ENCODE assay signal across 1 cellular context in the genomic region with DNA sequence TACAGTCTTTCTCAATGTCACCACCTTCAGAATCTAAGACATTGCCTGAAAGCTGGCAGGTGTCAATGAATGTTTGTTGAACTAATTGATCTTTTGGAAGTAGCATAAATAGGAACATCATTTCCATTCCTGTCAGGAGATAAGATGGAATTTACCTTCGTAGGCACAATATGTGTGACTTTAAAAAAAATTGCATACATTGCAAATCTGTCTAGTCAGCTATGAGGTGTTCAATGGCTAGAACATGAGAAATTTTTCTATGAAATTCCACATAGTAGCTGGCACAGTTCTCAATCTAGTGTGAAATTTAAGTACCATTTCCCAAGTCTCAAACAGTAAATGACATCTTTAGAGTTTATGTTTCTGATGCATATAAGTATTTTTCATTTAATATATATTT.
TF ChIP-seq lines count a peak whose summit lies in the region.

No MANE protein-coding gene starts in this region.

TF ChIP-seq in HepG2, 621 proteins besides CTCF, POLR2A, EP300 and RAD21 (continued from another document):
- TF ChIP-seq, protein P1, sequence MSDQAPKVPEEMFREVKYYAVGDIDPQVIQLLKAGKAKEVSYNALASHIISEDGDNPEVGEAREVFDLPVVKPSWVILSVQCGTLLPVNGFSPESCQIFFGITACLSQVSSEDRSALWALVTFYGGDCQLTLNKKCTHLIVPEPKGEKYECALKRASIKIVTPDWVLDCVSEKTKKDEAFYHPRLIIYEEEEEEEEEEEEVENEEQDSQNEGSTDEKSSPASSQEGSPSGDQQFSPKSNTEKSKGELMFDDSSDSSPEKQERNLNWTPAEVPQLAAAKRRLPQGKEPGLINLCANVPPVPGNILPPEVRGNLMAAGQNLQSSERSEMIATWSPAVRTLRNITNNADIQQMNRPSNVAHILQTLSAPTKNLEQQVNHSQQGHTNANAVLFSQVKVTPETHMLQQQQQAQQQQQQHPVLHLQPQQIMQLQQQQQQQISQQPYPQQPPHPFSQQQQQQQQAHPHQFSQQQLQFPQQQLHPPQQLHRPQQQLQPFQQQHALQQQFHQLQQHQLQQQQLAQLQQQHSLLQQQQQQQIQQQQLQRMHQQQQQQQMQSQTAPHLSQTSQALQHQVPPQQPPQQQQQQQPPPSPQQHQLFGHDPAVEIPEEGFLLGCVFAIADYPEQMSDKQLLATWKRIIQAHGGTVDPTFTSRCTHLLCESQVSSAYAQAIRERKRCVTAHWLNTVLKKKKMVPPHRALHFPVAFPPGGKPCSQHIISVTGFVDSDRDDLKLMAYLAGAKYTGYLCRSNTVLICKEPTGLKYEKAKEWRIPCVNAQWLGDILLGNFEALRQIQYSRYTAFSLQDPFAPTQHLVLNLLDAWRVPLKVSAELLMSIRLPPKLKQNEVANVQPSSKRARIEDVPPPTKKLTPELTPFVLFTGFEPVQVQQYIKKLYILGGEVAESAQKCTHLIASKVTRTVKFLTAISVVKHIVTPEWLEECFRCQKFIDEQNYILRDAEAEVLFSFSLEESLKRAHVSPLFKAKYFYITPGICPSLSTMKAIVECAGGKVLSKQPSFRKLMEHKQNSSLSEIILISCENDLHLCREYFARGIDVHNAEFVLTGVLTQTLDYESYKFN (CRISPR knock-in tag; conservative IDR thresholded peaks at IDR 0.05), result no peak
